8 cellular contexts compared by ENCODE assay signal in genomic region chr4:147019061-147019460, GRCh38.
DNase-seq lines count a peak whose midpoint lies in the region; ATAC-seq and TF ChIP-seq lines count a peak whose summit lies in the region.

No MANE protein-coding gene starts in this region.

- H3K79me2 ChIP-seq in DND-41 (ENCODE audit: insufficient read depth, low read length) = no peaks in the 10 kb centered on the region

- TF ChIP-seq CTCF in DND-41 (IDR thresholded peaks at IDR 0.05; ENCODE audit: borderline replicate concordance, extremely low read depth, low read length, poor library complexity, severe bottlenecking) = peak; percentile 67
- peak; percentile 45 for TF ChIP-seq CTCF in HL-60 (IDR thresholded peaks at IDR 0.05; ENCODE audit: insufficient read depth, low read length)
- peak; percentile 78 for TF ChIP-seq CTCF in brain microvascular endothelial cell (IDR thresholded peaks at IDR 0.05; ENCODE audit: low read depth, low read length, missing control alignments)

- H3K4me1 ChIP-seq in DND-41 (ENCODE audit: insufficient read depth, low read length) = no peaks in the 10 kb centered on the region

- H3K27ac ChIP-seq in DND-41 (ENCODE audit: low read length) (no peak overlapping the region), HL-60 (replicated peaks) (no peak overlapping the region), brain microvascular endothelial cell (no peak overlapping the region)

- H3K9me3 ChIP-seq in DND-41 (ENCODE audit: insufficient read depth, low read length, severe bottlenecking) = no peaks in the 10 kb centered on the region

- no peak overlapping the region for H3K9ac ChIP-seq in DND-41 (ENCODE audit: low read depth, low read length)

- DNase-seq in DND-41 = peak; percentile 49
- DNase-seq in HL-60 (ENCODE audit: low read depth in 1 of 2, low spot score in 1 of 2) = peak; percentile 6 to 51
- peak; percentile 38 for DNase-seq in UCSD-AML1 (lab: John Stamatoyannopoulos, UW; ENCODE audit: unreplicated experiment)
- peak; percentile 70 for DNase-seq in brain microvascular endothelial cell
- DNase-seq in iris pigment epithelial cell (ENCODE audit: low read depth) = peak; percentile 63
- peak; percentile 22 for DNase-seq in stimulated activated CD4-positive, alpha-beta T cell treated with anti-CD3 and anti-CD28 coated beads, Interleukin-4, amount 100 ng/mL, for 1 hour
- no peak for DNase-seq in NCI-H2107 treated with DMSO at 0.1 percent for 48 hours (lab: John Stamatoyannopoulos, UW; ENCODE audit: unreplicated experiment)

- no peak overlapping the region for H3K4me3 ChIP-seq in DND-41 (ENCODE audit: low read depth in 1 of 2, low read length in 2 of 2)
- no peak overlapping the region for H3K4me3 ChIP-seq in HL-60 (replicated peaks; ENCODE audit: insufficient read depth, low read length)
- H3K4me3 ChIP-seq in brain microvascular endothelial cell (ENCODE audit: low read depth, low read length) = no peak overlapping the region

- no peak overlapping the region for H2AFZ ChIP-seq in DND-41 (ENCODE audit: low read depth, low read length)

- H3K27me3 ChIP-seq in DND-41 (ENCODE audit: insufficient read depth, low read length, poor library complexity) (no peaks in the 10 kb centered on the region), HL-60 (ENCODE audit: insufficient read depth, poor library complexity, severe bottlenecking) (no peaks in the 10 kb centered on the region), brain microvascular endothelial cell (replicated peaks) (no peaks in the 10 kb centered on the region)

- ATAC-seq in DND-41 (ENCODE audit: insufficient read depth, low read depth) = peak; percentile 68; the same call in 1 of the 3 replicates
- peak; percentile 89 for ATAC-seq in GM19452 (IDR thresholded peaks at IDR 0.05; ENCODE audit: unreplicated experiment)

- H3K36me3 ChIP-seq in DND-41 (ENCODE audit: insufficient read depth, low read length) (no peaks in the 10 kb centered on the region), brain microvascular endothelial cell (replicated peaks) (no peaks in the 10 kb centered on the region)

- H3K4me2 ChIP-seq in DND-41 (ENCODE audit: insufficient read depth, low read length) = no peak overlapping the region

- H4K20me1 ChIP-seq in DND-41 (ENCODE audit: insufficient read depth, low read length) = no peaks in the 10 kb centered on the region

- in situ Hi-C loops in brain microvascular endothelial cell (cut with HindIII; ENCODE audit: low pct_ligation_motif_present, low sequenced_read_pairs) = no loop called here
